ENCODE assay signal across 17 cellular contexts in the genomic region with DNA sequence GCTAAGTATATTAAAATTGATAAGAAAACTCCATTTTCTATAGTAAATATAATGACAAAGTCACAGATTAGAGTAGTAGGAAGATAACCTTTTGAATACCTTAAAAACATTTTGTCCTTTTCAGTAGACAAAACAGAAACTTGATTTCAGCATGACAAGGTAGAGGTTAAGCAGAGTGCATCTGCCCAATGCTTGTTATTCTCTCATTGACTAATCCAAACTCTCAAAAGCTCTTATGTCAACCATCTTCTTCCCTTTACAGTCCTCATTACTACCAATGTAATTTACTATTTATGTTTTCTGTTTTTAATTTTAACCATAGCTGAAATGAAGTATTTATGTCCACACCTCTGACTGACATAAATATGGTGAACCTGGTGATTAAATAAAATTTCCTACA. TPM values are rescaled to one million over a fixed set of nuclear protein-coding genes. Genes with fewer than 3 reads are reported as not detected.
DNase-seq lines count a peak whose midpoint lies in the region; ATAC-seq and TF ChIP-seq lines count a peak whose summit lies in the region.
"Had no signal": no experiment of that assay in that cellular context is flagged by ENCODE, and none has a peak within 500 bp of the region (broad histone marks: within the 10 kb centered on the region; RNA-seq: fewer than 3 reads in every experiment).

No MANE protein-coding gene starts in this region.

- ATAC-seq in GM18511 (IDR thresholded peaks at IDR 0.05; ENCODE audit: unreplicated experiment) (peak; percentile 75), GM19467 (IDR thresholded peaks at IDR 0.05; ENCODE audit: unreplicated experiment) (peak; percentile 47), HG02840 (IDR thresholded peaks at IDR 0.05; ENCODE audit: low FRiP score, unreplicated experiment) (peak; percentile 67), HG03520 (IDR thresholded peaks at IDR 0.05; ENCODE audit: unreplicated experiment) (peak; percentile 78)
- ATAC-seq: right lobe of liver, Right ventricle myocardium inferior had no signal

- no peak overlapping the region for H3K4me3 ChIP-seq in ovary
- H3K4me3 ChIP-seq: BLaER1, right lobe of liver, suprapubic skin had no signal

- intact Hi-C loops in ovary (cut with DNase I): no loop called here

- no peak for DNase-seq in NCI-H1694 (lab: John Stamatoyannopoulos, UW)
- no peak for DNase-seq in ovary
- no peak for DNase-seq in HUDEP-2 (lab: John Stamatoyannopoulos, UW; ENCODE audit: unreplicated experiment in 76 of 76)
- no peak for DNase-seq in activated CD4-positive, alpha-beta T cell treated with anti-CD3 and anti-CD28 coated beads for 4 hours
- DNase-seq: effector CD8-positive, alpha-beta T cell; EL; naive B cell; NCI-H1092; NCI-H69; right lobe of liver had no signal

- H3K4me1 ChIP-seq in ovary (ENCODE audit: insufficient read depth): no peaks in the 10 kb centered on the region
- H3K4me1 ChIP-seq: BLaER1, suprapubic skin had no signal

- H3K27ac ChIP-seq in ovary: no peak overlapping the region
- H3K27ac ChIP-seq: BLaER1, right lobe of liver, suprapubic skin had no signal

- no peak for TF ChIP-seq POLR2A in ovary (IDR thresholded peaks at IDR 0.05)

- no peaks in the 10 kb centered on the region for H3K27me3 ChIP-seq in ovary
- H3K27me3 ChIP-seq: BLaER1, right lobe of liver, suprapubic skin had no signal

- H3K36me3 ChIP-seq in ovary: no peaks in the 10 kb centered on the region
- H3K36me3 ChIP-seq: BLaER1, right lobe of liver had no signal

- TF ChIP-seq CTCF in ovary (IDR thresholded peaks at IDR 0.05): no peak

- no peak for TF ChIP-seq EP300 in ovary (IDR thresholded peaks at IDR 0.05)

- no peaks in the 10 kb centered on the region for H3K9me3 ChIP-seq in ovary
- H3K9me3 ChIP-seq: BLaER1, right lobe of liver, suprapubic skin had no signal

RNA-seq across cellular contexts. Expression of a gene that starts 11.1 kb away (rescaled TPM):
- 1 to 10 TPM in 2 of 7 donors, under 1 TPM in 3, not detected in 2; 0.05 to 1.8 (median 0.74) TPM for total RNA-seq in ovary
- polyA plus RNA-seq in ovary: under 1 TPM; 0.15 TPM

RNA-seq across cellular contexts. Expression of a gene that starts 11.2 kb away (rescaled TPM):
- total RNA-seq in ovary: 1 to 10 TPM in 1 of 7 donors, under 1 TPM in 2, not detected in 4; 0.10 to 1.0 (median 0.11) TPM
- polyA plus RNA-seq in ovary: under 1 TPM; 0.02 to 0.25 TPM
- total RNA-seq: Right ventricle myocardium inferior had no signal
